Comparison of ENCODE assay signal across 11 cellular contexts in genomic region chr5:110371725-110372041, GRCh38.
DNase-seq lines count a peak whose midpoint lies in the region; ATAC-seq and TF ChIP-seq lines count a peak whose summit lies in the region.
"Had no signal": no experiment of that assay in that cellular context is flagged by ENCODE, and none has a peak within 500 bp of the region (broad histone marks: within the 10 kb centered on the region; RNA-seq: fewer than 3 reads in every experiment).

No MANE protein-coding gene starts in this region.

- intact Hi-C loops in heart left ventricle (cut with DNase I), result no loop called here

- no peaks in the 10 kb centered on the region for H3K27me3 ChIP-seq in heart left ventricle

- no peak for TF ChIP-seq POLR2A in heart left ventricle (IDR thresholded peaks at IDR 0.05)

- no peak for TF ChIP-seq CTCF in heart left ventricle (IDR thresholded peaks at IDR 0.05)

- no peak overlapping the region for H3K27ac ChIP-seq in heart left ventricle

- 83 to 87% (median 84%) methylated on average over 3 of the region's 3 CpGs for WGBS in heart left ventricle, 4 donors

- DNase-seq in SKM-1 treated with dmso at 0.1 percent for 144 hours (lab: John Stamatoyannopoulos, UW; ENCODE audit: unreplicated experiment) (peak; percentile 51), heart left ventricle (no peak), occipital lobe (lab: John Stamatoyannopoulos, UW) (no peak), RPMI8226 (no peak), NCI-H446 treated with DMSO at 0.1 percent for 48 hours (lab: John Stamatoyannopoulos, UW) (no peak)
- DNase-seq: CD8-positive, alpha-beta T cell; NCI-H1092; SHP77 had no signal

- no peak overlapping the region for H3K4me3 ChIP-seq in heart left ventricle

- no peaks in the 10 kb centered on the region for H3K36me3 ChIP-seq in heart left ventricle

- H3K9me3 ChIP-seq in heart left ventricle, result no peaks in the 10 kb centered on the region

- ATAC-seq in GM18508 (IDR thresholded peaks at IDR 0.05; ENCODE audit: insufficient read depth, unreplicated experiment) (peak; percentile 96), GM21528 (IDR thresholded peaks at IDR 0.05; ENCODE audit: low FRiP score, unreplicated experiment) (peak; percentile 87), HG03175 (IDR thresholded peaks at IDR 0.05; ENCODE audit: unreplicated experiment) (peak; percentile 90), heart left ventricle (no peak)
- ATAC-seq: CD8-positive, alpha-beta T cell had no signal

- no peaks in the 10 kb centered on the region for H3K4me1 ChIP-seq in heart left ventricle

Comparison
In these comparisons a context has a peak if more than half of its experiments do, and no peak if none do; other contexts are left out.
1. ATAC-seq: peak in GM18508 (single experiment), GM21528 (single experiment) and HG03175 (single experiment); none in heart left ventricle (0 of 4).